Comparison of ENCODE assay signal across 20 cellular contexts in genomic region chr14:104367811-104368750, GRCh38.
DNase-seq lines count a peak whose midpoint lies in the region; ATAC-seq and TF ChIP-seq lines count a peak whose summit lies in the region.
"Had no signal": no experiment of that assay in that cellular context is flagged by ENCODE, and none has a peak within 500 bp of the region (broad histone marks: within the 10 kb centered on the region; RNA-seq: fewer than 3 reads in every experiment).

No MANE protein-coding gene starts in this region.

- WGBS in right cardiac atrium, result 83% methylated on average over 37 of the region's 37 CpGs

- H3K4me3 ChIP-seq in BE2C (ENCODE audit: low read depth, low read length) (no peak overlapping the region), right cardiac atrium (ENCODE audit: low read length) (no peak overlapping the region)
- H3K4me3 ChIP-seq: GM12878, testis, uterus had no signal

- no peak for ATAC-seq in right cardiac atrium
- ATAC-seq in GM21447 (IDR thresholded peaks at IDR 0.05; ENCODE audit: unreplicated experiment), result no peak
- ATAC-seq in HG03460 (IDR thresholded peaks at IDR 0.05; ENCODE audit: unreplicated experiment), result no peak
- ATAC-seq in GM21515 (IDR thresholded peaks at IDR 0.05; ENCODE audit: unreplicated experiment), result no peak
- ATAC-seq: GM12878 had no signal

- H3K36me3 ChIP-seq in BE2C, result no peaks in the 10 kb centered on the region
- H3K36me3 ChIP-seq: neutrophil, uterus had no signal

- no peak for TF ChIP-seq CTCF in BE2C (IDR thresholded peaks at IDR 0.05; ENCODE audit: low read depth, low read length)

- H3K27ac ChIP-seq in right cardiac atrium (ENCODE audit: low read length), result no peak overlapping the region
- H3K27ac ChIP-seq: neutrophil, testis, uterus had no signal

- intact Hi-C loops in right cardiac atrium (cut with DNase I), result loop anchor here in 1 of 4 donors (10.0 kb wide), 1 partner anchor 233 kb away; the partner anchor contains the start of gene KIF26A

- H3K9me3 ChIP-seq in BE2C, result no peaks in the 10 kb centered on the region; the same call in 1 of the 2 replicates
- no peaks in the 10 kb centered on the region for H3K9me3 ChIP-seq in right cardiac atrium (ENCODE audit: control insufficient read depth, low read length)
- H3K9me3 ChIP-seq: neutrophil, testis, uterus had no signal

- DNase-seq in BE2C (peak; percentile 70), DMS79 treated with DMSO at 0.1 percent for 48 hours (lab: John Stamatoyannopoulos, UW) (peak; percentile 100), NCI-H446 treated with DMSO at 0.1 percent for 48 hours (lab: John Stamatoyannopoulos, UW) (peak; percentile 28), right cardiac atrium (peak in 2 of 3 donors; percentile 24 to 36)
- no peak for DNase-seq in stimulated activated CD8-positive, alpha-beta memory T cell treated with anti-CD3 and anti-CD28 coated beads, Interleukin-4, amount 100 ng/mL, for 48 hours
- DNase-seq: activated CD4-positive, alpha-beta memory T cell treated with anti-CD3 and anti-CD28 coated beads for 36 hours; activated CD4-positive, CD25-positive, alpha-beta regulatory T cell; activated naive CD8-positive, alpha-beta T cell treated with anti-CD3 and anti-CD28 coated beads, Interleukin-2, amount 10 ng/mL, durations not matched to agents 7 days and 5 days; CD4-positive, alpha-beta T cell; effector CD4-positive, alpha-beta T cell; MV-4-11; small intestine; stimulated activated naive CD4-positive, alpha-beta T cell; testis; uterus had no signal

- H3K27me3 ChIP-seq in BE2C, result no peaks in the 10 kb centered on the region
- no peaks in the 10 kb centered on the region for H3K27me3 ChIP-seq in right cardiac atrium (ENCODE audit: control insufficient read depth, insufficient read depth)
- H3K27me3 ChIP-seq: neutrophil, testis, uterus had no signal

- H3K4me1 ChIP-seq in BE2C, result peaks cover 24% of the 10 kb centered on the region
- no peaks in the 10 kb centered on the region for H3K4me1 ChIP-seq in right cardiac atrium (ENCODE audit: control insufficient read depth, insufficient read depth, low read length)
- H3K4me1 ChIP-seq: testis, uterus had no signal
